In genomic region chr17:56884483-56885144, GRCh38 we compare ENCODE assay signal across 1 cellular context.
TF ChIP-seq lines count a peak whose summit lies in the region.

No MANE protein-coding gene starts in this region.

TF ChIP-seq in GM12878, 131 proteins besides CTCF, POLR2A, EP300 and RAD21:
- TF ChIP-seq ETV6 (conservative IDR thresholded peaks at IDR 0.05 in 1 of 2, IDR thresholded peaks at IDR 0.05 in 1 of 2; ENCODE audit: borderline replicate concordance in 1 of 2, low read depth in 1 of 2) (no peak), POLR2AphosphoS2 (IDR thresholded peaks at IDR 0.05; ENCODE audit: low read depth, low read length) (0 out of 2 replicates have a peak, but pooled peaks have one; percentile 53), CEBPB (IDR thresholded peaks at IDR 0.05; ENCODE audit: borderline replicate concordance in 1 of 2, low read depth in 2 of 2, low read length in 2 of 2) (no peak)
- TF ChIP-seq, protein P1, sequence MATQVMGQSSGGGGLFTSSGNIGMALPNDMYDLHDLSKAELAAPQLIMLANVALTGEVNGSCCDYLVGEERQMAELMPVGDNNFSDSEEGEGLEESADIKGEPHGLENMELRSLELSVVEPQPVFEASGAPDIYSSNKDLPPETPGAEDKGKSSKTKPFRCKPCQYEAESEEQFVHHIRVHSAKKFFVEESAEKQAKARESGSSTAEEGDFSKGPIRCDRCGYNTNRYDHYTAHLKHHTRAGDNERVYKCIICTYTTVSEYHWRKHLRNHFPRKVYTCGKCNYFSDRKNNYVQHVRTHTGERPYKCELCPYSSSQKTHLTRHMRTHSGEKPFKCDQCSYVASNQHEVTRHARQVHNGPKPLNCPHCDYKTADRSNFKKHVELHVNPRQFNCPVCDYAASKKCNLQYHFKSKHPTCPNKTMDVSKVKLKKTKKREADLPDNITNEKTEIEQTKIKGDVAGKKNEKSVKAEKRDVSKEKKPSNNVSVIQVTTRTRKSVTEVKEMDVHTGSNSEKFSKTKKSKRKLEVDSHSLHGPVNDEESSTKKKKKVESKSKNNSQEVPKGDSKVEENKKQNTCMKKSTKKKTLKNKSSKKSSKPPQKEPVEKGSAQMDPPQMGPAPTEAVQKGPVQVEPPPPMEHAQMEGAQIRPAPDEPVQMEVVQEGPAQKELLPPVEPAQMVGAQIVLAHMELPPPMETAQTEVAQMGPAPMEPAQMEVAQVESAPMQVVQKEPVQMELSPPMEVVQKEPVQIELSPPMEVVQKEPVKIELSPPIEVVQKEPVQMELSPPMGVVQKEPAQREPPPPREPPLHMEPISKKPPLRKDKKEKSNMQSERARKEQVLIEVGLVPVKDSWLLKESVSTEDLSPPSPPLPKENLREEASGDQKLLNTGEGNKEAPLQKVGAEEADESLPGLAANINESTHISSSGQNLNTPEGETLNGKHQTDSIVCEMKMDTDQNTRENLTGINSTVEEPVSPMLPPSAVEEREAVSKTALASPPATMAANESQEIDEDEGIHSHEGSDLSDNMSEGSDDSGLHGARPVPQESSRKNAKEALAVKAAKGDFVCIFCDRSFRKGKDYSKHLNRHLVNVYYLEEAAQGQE (IDR thresholded peaks at IDR 0.05; ENCODE audit: low read depth, low read length) = no peak
